10 cellular contexts compared by ENCODE assay signal in the genomic region with DNA sequence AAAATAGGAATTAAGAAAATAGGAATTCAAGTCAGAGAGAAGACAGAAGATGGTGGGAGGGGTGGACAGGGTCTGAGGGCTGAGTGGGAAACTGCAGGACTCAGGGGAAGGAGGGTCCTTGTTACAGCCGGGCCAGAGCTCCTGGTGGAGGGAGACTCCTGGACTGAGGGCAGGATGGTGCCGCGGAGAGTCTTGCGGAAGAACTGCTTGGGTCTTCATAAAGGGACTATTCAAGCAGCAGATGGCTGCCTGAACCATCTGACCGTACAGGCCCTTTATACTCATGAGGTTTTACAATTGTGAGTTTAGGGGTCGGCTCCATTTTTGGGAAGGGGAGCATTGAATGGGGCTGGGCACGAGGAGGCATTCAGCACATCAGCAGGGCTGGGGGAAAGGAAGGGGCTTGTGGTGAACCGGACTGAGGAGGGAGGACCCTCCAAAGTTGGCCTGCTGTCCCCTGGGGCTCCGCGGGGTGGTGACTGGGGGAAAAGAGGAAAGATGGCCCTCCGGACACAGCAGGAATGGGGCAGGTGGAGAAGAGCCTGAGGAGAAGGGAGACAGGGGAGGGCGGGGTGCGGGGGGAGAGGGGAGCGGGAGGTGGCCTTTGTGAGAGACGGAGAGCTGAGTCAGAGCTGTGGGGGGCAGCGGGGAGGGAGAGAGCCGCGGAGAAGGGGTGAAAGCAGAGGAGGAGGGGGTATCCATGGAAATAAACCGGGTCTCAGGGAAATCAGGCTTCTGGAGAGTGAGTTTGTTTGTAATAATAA. TPM values are rescaled to one million over a fixed set of nuclear protein-coding genes. Genes with fewer than 3 reads are reported as not detected.
DNase-seq lines count a peak whose midpoint lies in the region; ATAC-seq, FAIRE-seq and TF ChIP-seq lines count a peak whose summit lies in the region.
"Had no signal": no experiment of that assay in that cellular context is flagged by ENCODE, and none has a peak within 500 bp of the region (broad histone marks: within the 10 kb centered on the region; RNA-seq: fewer than 3 reads in every experiment).

No MANE protein-coding gene starts in this region.

- peaks cover 10% of the 10 kb centered on the region; the same call in 1 of the 2 replicates for H3K4me1 ChIP-seq in iPS-20b (ENCODE audit: insufficient read depth, low read length)

- peaks cover 37% of the 10 kb centered on the region for H3K36me3 ChIP-seq in iPS-20b (ENCODE audit: insufficient read depth, low read depth, low read length)

- H3K27ac ChIP-seq in iPS-20b (ENCODE audit: low read length) (no peak overlapping the region), substantia nigra (ENCODE audit: low read depth, low read length, poor library complexity, severe bottlenecking) (peak overlapping the region; percentile 98)

- H3K27me3 Mint-ChIP-seq in activated T-cell treated with anti-CD3 and anti-CD28 coated beads, Interleukin-2, amount 50 U/mL, for 72 hours (ENCODE audit: low read depth): peaks cover 45% of the 10 kb centered on the region
- H3K27me3 Mint-ChIP-seq in activated T-helper 1 cell treated with anti-CD3 and anti-CD28 coated beads, Interleukin-12 subunit alpha, Interleukin-12 subunit beta, Interleukin-2, Interleukin-4 antibody, amounts not matched to agents 30 ng/mL and 10 ng/mL and 1 ng/mL, durations not matched to agents 14 hours and 24 hours and 36 hours (ENCODE audit: insufficient read depth): peaks cover 65% of the 10 kb centered on the region

- no peak for TF ChIP-seq POLR2A in H54 (IDR thresholded peaks at IDR 0.05; ENCODE audit: low read depth, low read length)

- no peaks in the 10 kb centered on the region for H3K9me3 ChIP-seq in iPS-20b (ENCODE audit: insufficient read depth, low read depth, low read length)

- FAIRE-seq in H54 (lab: Jason Lieb, UNC): no peak

- peaks cover 36% of the 10 kb centered on the region for H3K27me3 ChIP-seq in iPS-20b (ENCODE audit: insufficient read depth, low read length)

- H3K27ac Mint-ChIP-seq in activated T-cell treated with anti-CD3 and anti-CD28 coated beads, Interleukin-2, amount 50 U/mL, for 72 hours: no peak overlapping the region
- H3K27ac Mint-ChIP-seq in activated T-helper 1 cell treated with anti-CD3 and anti-CD28 coated beads, Interleukin-12 subunit alpha, Interleukin-12 subunit beta, Interleukin-2, Interleukin-4 antibody, amounts not matched to agents 30 ng/mL and 10 ng/mL and 1 ng/mL, durations not matched to agents 14 hours and 24 hours and 36 hours: peak overlapping the region; percentile 21

- peaks cover 2 to 4% of the 10 kb centered on the region in 2 donors for H3K36me3 Mint-ChIP-seq in activated T-cell treated with anti-CD3 and anti-CD28 coated beads, Interleukin-2, amount 50 U/mL, for 72 hours (ENCODE audit: insufficient read depth in 2 of 2)
- no peaks in the 10 kb centered on the region for H3K36me3 Mint-ChIP-seq in activated T-helper 1 cell treated with anti-CD3 and anti-CD28 coated beads, Interleukin-12 subunit alpha, Interleukin-12 subunit beta, Interleukin-2, Interleukin-4 antibody, amounts not matched to agents 30 ng/mL and 10 ng/mL and 1 ng/mL, durations not matched to agents 14 hours and 24 hours and 36 hours (ENCODE audit: low read depth)

- peaks cover 13% of the 10 kb centered on the region for H3K4me1 Mint-ChIP-seq in activated T-cell treated with anti-CD3 and anti-CD28 coated beads, Interleukin-2, amount 50 U/mL, for 72 hours (ENCODE audit: low read depth)
- H3K4me1 Mint-ChIP-seq in activated T-helper 1 cell treated with anti-CD3 and anti-CD28 coated beads, Interleukin-12 subunit alpha, Interleukin-12 subunit beta, Interleukin-2, Interleukin-4 antibody, amounts not matched to agents 30 ng/mL and 10 ng/mL and 1 ng/mL, durations not matched to agents 14 hours and 24 hours and 36 hours (ENCODE audit: low read depth): no peaks in the 10 kb centered on the region

- no peaks in the 10 kb centered on the region for H3K9me3 Mint-ChIP-seq in activated T-cell treated with anti-CD3 and anti-CD28 coated beads, Interleukin-2, amount 50 U/mL, for 72 hours
- H3K9me3 Mint-ChIP-seq in activated T-helper 1 cell treated with anti-CD3 and anti-CD28 coated beads, Interleukin-12 subunit alpha, Interleukin-12 subunit beta, Interleukin-2, Interleukin-4 antibody, amounts not matched to agents 30 ng/mL and 10 ng/mL and 1 ng/mL, durations not matched to agents 14 hours and 24 hours and 36 hours: no peaks in the 10 kb centered on the region

- intact Hi-C loops in activated T-helper 1 cell treated with anti-CD3 and anti-CD28 coated beads, Interleukin-12 subunit alpha, Interleukin-12 subunit beta, Interleukin-2, Interleukin-4 antibody, amounts not matched to agents 30 ng/mL and 10 ng/mL and 1 ng/mL, durations not matched to agents 14 hours and 24 hours and 36 hours (cut with micrococcal nuclease): no loop called here

- ATAC-seq in activated T-cell treated with anti-CD3 and anti-CD28 coated beads, Interleukin-2, amount 50 U/mL, for 72 hours (replicated peaks in 1 of 2): no peak
- ATAC-seq: sciatic nerve had no signal

- DNase-seq in activated T-cell treated with anti-CD3 and anti-CD28 coated beads, Interleukin-2, amount 50 U/mL, for 72 hours: no peak
- no peak for DNase-seq in activated T-cell treated with anti-CD3 and anti-CD28 coated beads, Interleukin-2, amount 50 U/mL, for 1 hour
- DNase-seq in activated T-helper 1 cell treated with anti-CD3 and anti-CD28 coated beads, Interleukin-12 subunit alpha, Interleukin-12 subunit beta, Interleukin-2, Interleukin-4 antibody, amounts not matched to agents 30 ng/mL and 10 ng/mL and 1 ng/mL, durations not matched to agents 14 hours and 24 hours and 36 hours (ENCODE audit: low spot score): no peak
- DNase-seq in substantia nigra (lab: John Stamatoyannopoulos, UW) (peak in 18 of 49 donors; percentile 17 to 75 (median 51)), H54 (ENCODE audit: insufficient read length, low spot score) (no peak), T1000 (lab: John Stamatoyannopoulos, UW) (no peak), cerebellar nuclear complex (lab: John Stamatoyannopoulos, UW) (no peak)
- DNase-seq: NCI-H774 had no signal

- H3K4me3 ChIP-seq in iPS-20b (ENCODE audit: low read length): peak overlapping the region; percentile 80

- peak overlapping the region; percentile 60 to 80 for H3K4me3 Mint-ChIP-seq in activated T-cell treated with anti-CD3 and anti-CD28 coated beads, Interleukin-2, amount 50 U/mL, for 72 hours
- peak overlapping the region; percentile 73 for H3K4me3 Mint-ChIP-seq in activated T-helper 1 cell treated with anti-CD3 and anti-CD28 coated beads, Interleukin-12 subunit alpha, Interleukin-12 subunit beta, Interleukin-2, Interleukin-4 antibody, amounts not matched to agents 30 ng/mL and 10 ng/mL and 1 ng/mL, durations not matched to agents 14 hours and 24 hours and 36 hours

- H3K9ac ChIP-seq in iPS-20b (ENCODE audit: low read depth, low read length): peak overlapping the region; percentile 68; the same call in 1 of the 2 replicates

RNA-seq across cellular contexts. Expression of gene FAM131B, which starts 1.5 kb away (rescaled TPM):
- total RNA-seq in activated T-cell treated with anti-CD3 and anti-CD28 coated beads, Interleukin-2, amount 50 U/mL, for 72 hours: 1 to 10 TPM; 3.1 TPM
- total RNA-seq in activated T-helper 1 cell treated with anti-CD3 and anti-CD28 coated beads, Interleukin-12 subunit alpha, Interleukin-12 subunit beta, Interleukin-2, Interleukin-4 antibody, amounts not matched to agents 30 ng/mL and 10 ng/mL and 1 ng/mL, durations not matched to agents 14 hours and 24 hours and 36 hours: 0.44 and 0.54 TPM in 2 replicates

RNA-seq across cellular contexts. Expression of gene ZYX, which starts 20.2 kb away (rescaled TPM):
- 100 to 1,000 TPM; 121 to 129 TPM for total RNA-seq in activated T-cell treated with anti-CD3 and anti-CD28 coated beads, Interleukin-2, amount 50 U/mL, for 72 hours
- total RNA-seq in activated T-helper 1 cell treated with anti-CD3 and anti-CD28 coated beads, Interleukin-12 subunit alpha, Interleukin-12 subunit beta, Interleukin-2, Interleukin-4 antibody, amounts not matched to agents 30 ng/mL and 10 ng/mL and 1 ng/mL, durations not matched to agents 14 hours and 24 hours and 36 hours: 73.9 and 78.8 TPM in 2 replicates

RNA-seq across cellular contexts. Expression of gene CLCN1, which starts 45.1 kb away (rescaled TPM):
- under 1 TPM in 1 of 2 donors, not detected in 1; 0.09 TPM for total RNA-seq in activated T-cell treated with anti-CD3 and anti-CD28 coated beads, Interleukin-2, amount 50 U/mL, for 72 hours
- total RNA-seq in activated T-helper 1 cell treated with anti-CD3 and anti-CD28 coated beads, Interleukin-12 subunit alpha, Interleukin-12 subunit beta, Interleukin-2, Interleukin-4 antibody, amounts not matched to agents 30 ng/mL and 10 ng/mL and 1 ng/mL, durations not matched to agents 14 hours and 24 hours and 36 hours: not detected in 2 replicates
- total RNA-seq: sciatic nerve had no signal

RNA-seq across cellular contexts. Expression of gene EPHA1, which starts 47.7 kb away (rescaled TPM):
- total RNA-seq in activated T-cell treated with anti-CD3 and anti-CD28 coated beads, Interleukin-2, amount 50 U/mL, for 72 hours: 1 to 10 TPM; 2.2 to 4.2 TPM
- not detected in 2 replicates for total RNA-seq in activated T-helper 1 cell treated with anti-CD3 and anti-CD28 coated beads, Interleukin-12 subunit alpha, Interleukin-12 subunit beta, Interleukin-2, Interleukin-4 antibody, amounts not matched to agents 30 ng/mL and 10 ng/mL and 1 ng/mL, durations not matched to agents 14 hours and 24 hours and 36 hours
